Comparison of ENCODE assay signal across 8 cellular contexts in the genomic region with DNA sequence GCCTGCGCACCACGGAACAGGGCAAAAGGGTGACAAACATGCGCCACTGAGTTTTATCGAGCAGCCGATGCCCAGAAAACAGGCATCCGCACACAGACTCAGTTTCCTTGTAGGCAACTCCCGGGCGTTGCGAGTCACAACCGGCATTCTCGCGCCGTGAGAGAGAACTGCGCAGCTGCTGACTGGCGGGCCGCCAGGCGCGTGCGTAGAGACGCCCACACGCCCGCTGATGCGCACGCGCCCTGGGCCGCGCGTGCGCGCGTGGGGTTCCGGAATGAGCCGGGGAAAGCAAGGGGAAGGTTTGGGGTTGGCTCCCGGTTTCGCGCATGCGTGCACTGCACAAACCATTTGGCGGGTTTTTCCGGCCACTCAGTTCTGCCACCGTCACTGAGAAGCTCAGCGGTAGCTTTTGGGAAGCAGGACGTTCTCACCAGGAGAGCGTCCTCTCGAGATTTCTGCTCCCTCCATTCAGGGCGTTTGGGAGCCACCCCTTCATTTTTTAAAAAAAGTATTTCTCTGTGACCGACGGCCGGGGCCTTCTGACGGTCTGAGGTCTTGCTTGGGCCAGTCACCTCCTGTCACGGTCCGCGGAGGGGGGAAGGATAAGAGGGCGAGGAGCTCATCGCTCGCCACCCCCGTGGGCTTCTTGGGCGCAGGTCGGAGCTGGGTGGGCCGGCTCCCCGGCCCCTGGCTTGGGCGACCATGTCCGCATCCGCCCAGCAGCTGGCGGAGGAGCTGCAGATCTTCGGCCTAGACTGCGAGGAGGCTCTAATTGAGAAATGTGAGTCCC. TPM values are rescaled to one million over a fixed set of nuclear protein-coding genes. Genes with fewer than 3 reads are reported as not detected.
DNase-seq lines count a peak whose midpoint lies in the region; ATAC-seq and TF ChIP-seq lines count a peak whose summit lies in the region.

TSS of gene POLA2 (plus strand) at position 372 of the 790 bp plus-strand sequence. CDS start at position 703, 331 bp downstream.

- H3K27me3 ChIP-seq in BLaER1 treated with 17β-estradiol and CSF1 and Interleukin-3, amounts not matched to agents 10 nM and 100 nM = no peaks in the 10 kb centered on the region

- H3K4me1 Mint-ChIP-seq in activated CD4-positive, alpha-beta T cell treated with anti-CD3 and anti-CD28 coated beads, Interleukin-2, amount 10 ng/mL, durations not matched to agents 7 days and 5 days = peaks cover 63% of the 10 kb centered on the region

- peak; percentile 79 for ATAC-seq in GM19351 (IDR thresholded peaks at IDR 0.05; ENCODE audit: unreplicated experiment)
- ATAC-seq in HG03520 (IDR thresholded peaks at IDR 0.05; ENCODE audit: unreplicated experiment) = peak; percentile 76
- peak; percentile 89 for ATAC-seq in left lobe of liver

- POLR2A ChIA-PET in activated CD4-positive, alpha-beta T cell treated with anti-CD3 and anti-CD28 coated beads, Interleukin-2, amount 10 ng/mL, durations not matched to agents 7 days and 5 days (lab: Charles Lee) = interaction anchor here (0.5 to 1.1 kb wide), 6 partner anchors 10 to 762 kb away, joined by 3 to 4 read pairs (median 4); partner anchors contain the start of genes MALAT1 and ZNHIT2

- H3K36me3 ChIP-seq in BLaER1 treated with 17β-estradiol and CSF1 and Interleukin-3, amounts not matched to agents 10 nM and 100 nM = peaks cover 0 to 31% (median 24%) of the 10 kb centered on the region in 11 experiments; a peak in 17 of 22 replicates

- no peaks in the 10 kb centered on the region for H3K27me3 Mint-ChIP-seq in activated CD4-positive, alpha-beta T cell treated with anti-CD3 and anti-CD28 coated beads, Interleukin-2, amount 10 ng/mL, durations not matched to agents 7 days and 5 days

- H3K36me3 Mint-ChIP-seq in activated CD4-positive, alpha-beta T cell treated with anti-CD3 and anti-CD28 coated beads, Interleukin-2, amount 10 ng/mL, durations not matched to agents 7 days and 5 days (ENCODE audit: low read depth) = peaks cover 20% of the 10 kb centered on the region

- peak within 1 kb of the TSS; percentile 75 to 91 (median 84) for H3K4me3 ChIP-seq in BLaER1 treated with 17β-estradiol and CSF1 and Interleukin-3, amounts not matched to agents 10 nM and 100 nM
- peak within 1 kb of the TSS; percentile 82 for H3K4me3 ChIP-seq in coronary artery

- no peaks in the 10 kb centered on the region for H3K9me3 ChIP-seq in BLaER1 treated with 17β-estradiol and CSF1 and Interleukin-3, amounts not matched to agents 10 nM and 100 nM (replicated peaks in 1 of 11)

- TF ChIP-seq CTCF in coronary artery (IDR thresholded peaks at IDR 0.05) = no peak

- H3K9me3 Mint-ChIP-seq in activated CD4-positive, alpha-beta T cell treated with anti-CD3 and anti-CD28 coated beads, Interleukin-2, amount 10 ng/mL, durations not matched to agents 7 days and 5 days = no peaks in the 10 kb centered on the region

- H3K9ac ChIP-seq in BLaER1 treated with 17β-estradiol and CSF1 and Interleukin-3, amounts not matched to agents 10 nM and 100 nM = peak within 1 kb of the TSS; percentile 80 to 96 (median 94)

- H3K4me3 Mint-ChIP-seq in activated CD4-positive, alpha-beta T cell treated with anti-CD3 and anti-CD28 coated beads, Interleukin-2, amount 10 ng/mL, durations not matched to agents 7 days and 5 days = peak within 1 kb of the TSS; percentile 97

- peaks cover 0 to 12% (median 0%) of the 10 kb centered on the region in 11 experiments; a peak in 2 of 22 replicates for H4K20me1 ChIP-seq in BLaER1 treated with 17β-estradiol and CSF1 and Interleukin-3, amounts not matched to agents 10 nM and 100 nM

- peak within 1 kb of the TSS; percentile 95 for H3K27ac Mint-ChIP-seq in activated CD4-positive, alpha-beta T cell treated with anti-CD3 and anti-CD28 coated beads, Interleukin-2, amount 10 ng/mL, durations not matched to agents 7 days and 5 days

- H3K4me2 ChIP-seq in BLaER1 treated with 17β-estradiol and CSF1 and Interleukin-3, amounts not matched to agents 10 nM and 100 nM = peak within 1 kb of the TSS; percentile 82 to 96 (median 94)

- CTCF ChIA-PET in activated CD4-positive, alpha-beta T cell treated with anti-CD3 and anti-CD28 coated beads, Interleukin-2, amount 10 ng/mL, durations not matched to agents 7 days and 5 days (lab: Charles Lee) = interaction anchor here (1.0 to 2.1 kb wide), 9 partner anchors 12 to 245 kb away, joined by 3 to 7 read pairs (median 5); partner anchors contain the start of gene CDC42EP2

- DNase-seq in NCI-H69 (lab: John Stamatoyannopoulos, UW) (peak; percentile 99), coronary artery (ENCODE audit: low spot score) (peak; percentile 95), left lobe of liver (ENCODE audit: low spot score) (peak; percentile 96)
- peak; percentile 96 for DNase-seq in activated CD4-positive, alpha-beta T cell treated with anti-CD3 and anti-CD28 coated beads, Interleukin-2, amount 10 ng/mL, durations not matched to agents 7 days and 5 days
- DNase-seq in stimulated activated CD4-positive, alpha-beta T cell treated with anti-CD3 and anti-CD28 coated beads, Interleukin-2, amount 100 ng/mL, for 24 hours = peak; percentile 95 to 96

- peaks cover 24 to 51% (median 40%) of the 10 kb centered on the region in 10 experiments for H3K4me1 ChIP-seq in BLaER1 treated with 17β-estradiol and CSF1 and Interleukin-3, amounts not matched to agents 10 nM and 100 nM

- peak within 1 kb of the TSS; percentile 72 to 96 (median 92) for H3K27ac ChIP-seq in BLaER1 treated with 17β-estradiol and CSF1 and Interleukin-3, amounts not matched to agents 10 nM and 100 nM
- peak within 1 kb of the TSS; percentile 66 to 92 for H3K27ac ChIP-seq in coronary artery

RNA-seq across cellular contexts. Expression of gene POLA2, which starts in this region (rescaled TPM):
- total RNA-seq in activated CD4-positive, alpha-beta T cell treated with anti-CD3 and anti-CD28 coated beads, Interleukin-2, amount 10 ng/mL, durations not matched to agents 7 days and 5 days = 10 to 100 TPM; 47.7 to 55.2 TPM
- total RNA-seq in left lobe of liver = 3.3 TPM

Comparison
In these comparisons a context has a peak if more than half of its experiments do, and no peak if none do; other contexts are left out.
1. Peak in every context shown above with its lines: DNase-seq, ATAC-seq, H3K4me3 ChIP-seq and H3K27ac ChIP-seq.
2. RNA of gene POLA2 (total RNA-seq): 47.7 to 55.2 TPM in activated CD4-positive, alpha-beta T cell treated with anti-CD3 and anti-CD28 coated beads, Interleukin-2, amount 10 ng/mL, durations not matched to agents 7 days and 5 days; 3.3 TPM in left lobe of liver (single experiment); every median in the first group is over 10 times any median in the second.